In genomic region chr1:179441456-179441855, GRCh38 we compare ENCODE assay signal across 21 cellular contexts.
DNase-seq lines count a peak whose midpoint lies in the region; ATAC-seq, FAIRE-seq and TF ChIP-seq lines count a peak whose summit lies in the region.
"Had no signal": no experiment of that assay in that cellular context is flagged by ENCODE, and none has a peak within 500 bp of the region (broad histone marks: within the 10 kb centered on the region; RNA-seq: fewer than 3 reads in every experiment).

No MANE protein-coding gene starts in this region.

- no peaks in the 10 kb centered on the region for H3K79me2 ChIP-seq in K562 (ENCODE audit: control insufficient read depth, insufficient read depth, low read length)

- peak; percentile 48 for FAIRE-seq in K562 (lab: Jason Lieb, UNC)
- FAIRE-seq in small intestine (lab: Jason Lieb, UNC) = no peak
- FAIRE-seq: GM12878, GM19239, H1 had no signal

- no peak overlapping the region for H3K9ac ChIP-seq in K562 (ENCODE audit: insufficient read depth in 1 of 2, low read depth in 2 of 2, low read length in 2 of 2)

- CTCF ChIA-PET in K562 (lab: Yijun Ruan, JAX; ENCODE audit: low intra/inter-chr PET ratio) = no interaction called here
- CTCF ChIA-PET in RWPE1 (lab: Yijun Ruan, JAX) = no interaction called here

- no peak for TF ChIP-seq POLR2A in K562 (conservative IDR thresholded peaks at IDR 0.05)

- no peak for TF ChIP-seq CTCF in left ventricle myocardium inferior (IDR thresholded peaks at IDR 0.05; ENCODE audit: borderline replicate concordance)
- TF ChIP-seq CTCF in K562 (IDR thresholded peaks at IDR 0.05 in 2 of 3, conservative IDR thresholded peaks at IDR 0.05 in 1 of 3; ENCODE audit: insufficient read depth in 2 of 3, low read depth in 1 of 3, low read length in 3 of 3) = peak in 1 of 3 experiments; percentile 27; a peak in 1 of 6 replicates
- TF ChIP-seq CTCF in RWPE1 (conservative IDR thresholded peaks at IDR 0.05; ENCODE audit: low read depth) = no peak

- H3K27ac ChIP-seq in left ventricle myocardium inferior (replicated peaks) (no peak overlapping the region), K562 (ENCODE audit: extremely low read depth, low read depth, low read length) (no peak overlapping the region), small intestine (ENCODE audit: low read depth in 1 of 2, low read length in 1 of 2) (peak overlapping the region in 1 of 2 donors; percentile 71), RWPE1 (no peak overlapping the region)
- H3K27ac ChIP-seq: SJSA1 had no signal

- H2AFZ ChIP-seq in K562 (ENCODE audit: low read depth, low read length) = no peak overlapping the region

- H3K4me3 ChIP-seq in left ventricle myocardium inferior (no peak overlapping the region), K562 (no peak overlapping the region), small intestine (ENCODE audit: low read depth in 1 of 2, low read length in 2 of 2) (no peak overlapping the region)
- H3K4me3 ChIP-seq: GM12878, SJSA1 had no signal

- intact Hi-C loops in Right ventricle myocardium inferior (cut with DNase I) (no loop called here), left ventricle myocardium inferior (cut with micrococcal nuclease) (no loop called here), K562 (cut with micrococcal nuclease) (no loop called here)

- in situ Hi-C loops in K562 (cut with MboI) = no loop called here

- POLR2A ChIA-PET in K562 (lab: Yijun Ruan, JAX) (interaction anchor here (0.8 kb wide), 1 partner anchor 155 kb away, joined by 3 read pairs; no protein-coding TSS in a partner anchor), RWPE1 (lab: Yijun Ruan, JAX; ENCODE audit: low non-redundant PET) (no interaction called here)

- H4K20me1 ChIP-seq in K562 (replicated peaks; ENCODE audit: control insufficient read depth, insufficient read depth, low read length) = no peaks in the 10 kb centered on the region

- H3K4me1 ChIP-seq in left ventricle myocardium inferior = no peaks in the 10 kb centered on the region
- no peaks in the 10 kb centered on the region for H3K4me1 ChIP-seq in K562 (replicated peaks in 1 of 2; ENCODE audit: control insufficient read depth in 2 of 2, insufficient read depth in 2 of 2, low read length in 2 of 2)
- no peaks in the 10 kb centered on the region for H3K4me1 ChIP-seq in small intestine (ENCODE audit: control insufficient read depth in 2 of 2, insufficient read depth in 1 of 2, low read depth in 1 of 2, low read length in 1 of 2)
- H3K4me1 ChIP-seq: SJSA1 had no signal

- TF ChIP-seq RAD21 in K562 (CRISPR knock-in tag; conservative IDR thresholded peaks at IDR 0.05 in 1 of 2, IDR thresholded peaks at IDR 0.05 in 1 of 2) = peak in 1 of 2 experiments; percentile 35; a peak in 1 of 4 replicates

- no peaks in the 10 kb centered on the region for H3K9me1 ChIP-seq in K562 (ENCODE audit: control insufficient read depth, insufficient read depth, low read length)

- H3K27me3 ChIP-seq in left ventricle myocardium inferior (ENCODE audit: low read depth) (peaks cover 3% of the 10 kb centered on the region), K562 (ENCODE audit: control insufficient read depth in 2 of 2, insufficient read depth in 2 of 2, low read length in 2 of 2) (peaks cover 6 to 29% of the 10 kb centered on the region in 2 experiments), small intestine (ENCODE audit: control insufficient read depth in 2 of 2, insufficient read depth in 2 of 2, low read length in 2 of 2) (no peaks in the 10 kb centered on the region)

- DNase-seq in Right ventricle myocardium inferior (ENCODE audit: missing footprints) = peak; percentile 15
- no peak for DNase-seq in left ventricle myocardium inferior
- DNase-seq in K562 (ENCODE audit: extremely low read depth in 1 of 4, low spot score in 3 of 4) = no peak
- peak; percentile 62 for DNase-seq in left kidney (ENCODE audit: low read depth, low spot score)
- peak; percentile 51 for DNase-seq in small intestine
- no peak for DNase-seq in RWPE1 (ENCODE audit: low spot score)
- DNase-seq in activated CD4-positive, alpha-beta T cell treated with anti-CD3 and anti-CD28 coated beads for 1 hour = no peak
- no peak for DNase-seq in occipital lobe (lab: John Stamatoyannopoulos, UW)
- DNase-seq: 8988T; CD4-positive, CD25-positive, alpha-beta regulatory T cell; COR-L47; GF-D8; KG1; NCI-H1105 treated with DMSO at 0.1 percent for 48 hours; NCI-H1694; NCI-H2107; NCI-H524 had no signal

- H3K36me3 ChIP-seq in left ventricle myocardium inferior (no peaks in the 10 kb centered on the region), K562 (ENCODE audit: control insufficient read depth, insufficient read depth, low read length) (no peaks in the 10 kb centered on the region), small intestine (ENCODE audit: control insufficient read depth in 2 of 2, insufficient read depth in 2 of 2, low read length in 2 of 2) (no peaks in the 10 kb centered on the region)
- H3K36me3 ChIP-seq: SJSA1 had no signal

- 5% methylated on average over 5 of the region's 5 CpGs for WGBS in K562 (ENCODE audit: insufficient coverage, low coverage, missing lambda C conversion rate)
- 60 to 76% (median 63%) methylated on average over 5 of the region's 5 CpGs for WGBS in small intestine, 3 donors

- no peak for TF ChIP-seq EP300 in K562 (IDR thresholded peaks at IDR 0.05; ENCODE audit: low read length)

- BruUV-seq in K562 (replicated peaks; lab: Mats Ljungman, UMichigan) = no TSS peak

- H3K9me3 ChIP-seq in left ventricle myocardium inferior (replicated peaks) (no peaks in the 10 kb centered on the region), K562 (replicated peaks; ENCODE audit: control insufficient read depth, insufficient read depth, low read depth, low read length) (no peaks in the 10 kb centered on the region), small intestine (ENCODE audit: control insufficient read depth, low read depth) (no peaks in the 10 kb centered on the region)
- H3K9me3 ChIP-seq: SJSA1 had no signal

- H3K4me2 ChIP-seq in K562 (ENCODE audit: insufficient read depth, low read length) = no peak overlapping the region

- no peak for ATAC-seq in Right ventricle myocardium inferior
- no peak for ATAC-seq in K562
- ATAC-seq: GM12878 had no signal

TF ChIP-seq in K562, 482 proteins besides CTCF, POLR2A, EP300 and RAD21 (continues in another document):
- TF ChIP-seq ZNF717 (CRISPR knock-in tag; IDR thresholded peaks at IDR 0.05) (no peak), CLOCK (CRISPR knock-in tag; IDR thresholded peaks at IDR 0.05; ENCODE audit: borderline replicate concordance) (no peak), RHOXF2B (CRISPR knock-in tag; conservative IDR thresholded peaks at IDR 0.05) (no peak), BRCA1 (IDR thresholded peaks at IDR 0.05) (no peak), BRCA1 (CRISPR knock-in tag; IDR thresholded peaks at IDR 0.05) (no peak), TFAP4 (CRISPR knock-in tag; IDR thresholded peaks at IDR 0.05; ENCODE audit: borderline replicate concordance) (no peak), MEF2D (tag; conservative IDR thresholded peaks at IDR 0.05; ENCODE audit: low read depth) (no peak), SLC30A9 (CRISPR knock-in tag; IDR thresholded peaks at IDR 0.05) (no peak), E2F3 (CRISPR knock-in tag; IDR thresholded peaks at IDR 0.05) (no peak), TSHZ1 (CRISPR knock-in tag; IDR thresholded peaks at IDR 0.05) (no peak)

Comparison
In these comparisons a context has a peak if more than half of its experiments do, and no peak if none do; other contexts are left out.
1. DNase-seq: peak in Right ventricle myocardium inferior (single experiment), left kidney (single experiment) and small intestine (single experiment); none in left ventricle myocardium inferior (single experiment), K562 (0 of 4), RWPE1 (single experiment), activated CD4-positive, alpha-beta T cell treated with anti-CD3 and anti-CD28 coated beads for 1 hour (single experiment) and occipital lobe (single experiment).